14 cellular contexts compared by ENCODE assay signal in genomic region chr6:29924731-29925130, GRCh38. TPM values are rescaled to one million over a fixed set of nuclear protein-coding genes. Genes with fewer than 3 reads are reported as not detected.
DNase-seq lines count a peak whose midpoint lies in the region; ATAC-seq and TF ChIP-seq lines count a peak whose summit lies in the region.
"Had no signal": no experiment of that assay in that cellular context is flagged by ENCODE, and none has a peak within 500 bp of the region (broad histone marks: within the 10 kb centered on the region; RNA-seq: fewer than 3 reads in every experiment).

No MANE protein-coding gene starts in this region.

- no peak for ATAC-seq in natural killer cell treated with Interleukin-12 subunit alpha and Interleukin-12 subunit beta and Interleukin-15 and Interleukin-18, amount 100 ng/mL, for 72 hours
- no peak for ATAC-seq in natural killer cell
- peak; percentile 39 for ATAC-seq in stimulated activated naive CD8-positive, alpha-beta T cell treated with anti-CD3 and anti-CD28 coated beads, Interleukin-15, amount 100 ng/mL, for 72 hours
- ATAC-seq in HG02763 (IDR thresholded peaks at IDR 0.05; ENCODE audit: unreplicated experiment), result no peak

- DNase-seq in natural killer cell treated with Interleukin-12 subunit alpha and Interleukin-12 subunit beta and Interleukin-15 and Interleukin-18, amount 100 ng/mL, for 72 hours (ENCODE audit: low spot score), result no peak
- DNase-seq in natural killer cell (no peak), colonic mucosa (peak; percentile 58), NCI-H510A treated with DMSO at 0.1 percent for 48 hours (lab: John Stamatoyannopoulos, UW) (no peak), NCI-H345 (lab: John Stamatoyannopoulos, UW) (no peak)
- peak; percentile 45 for DNase-seq in activated CD4-positive, alpha-beta T cell treated with anti-CD3 and anti-CD28 coated beads for 48 hours
- DNase-seq in stimulated activated naive CD8-positive, alpha-beta T cell treated with anti-CD3 and anti-CD28 coated beads, Interleukin-15, amount 100 ng/mL, for 72 hours, result peak in 1 of 2 donors; percentile 45
- DNase-seq: kidney, NCI-H526 treated with DMSO at 0.1 percent for 48 hours, SHP77 treated with DMSO at 0.1 percent for 48 hours, WERI-Rb-1 had no signal

- no peak overlapping the region for H3K4me3 ChIP-seq in colonic mucosa
- H3K4me3 ChIP-seq: adrenal gland, neural progenitor cell had no signal

- TF ChIP-seq CTCF in natural killer cell (IDR thresholded peaks at IDR 0.05) (no peak), colonic mucosa (IDR thresholded peaks at IDR 0.05) (no peak)

- H3K4me1 Mint-ChIP-seq in natural killer cell treated with Interleukin-12 subunit alpha and Interleukin-12 subunit beta and Interleukin-15 and Interleukin-18, amount 100 ng/mL, for 72 hours (ENCODE audit: low read depth in 2 of 2), result peaks cover 5 to 6% of the 10 kb centered on the region in 2 donors
- peaks cover 6 to 28% of the 10 kb centered on the region in 2 donors for H3K4me1 Mint-ChIP-seq in natural killer cell
- peaks cover 54% of the 10 kb centered on the region for H3K4me1 Mint-ChIP-seq in stimulated activated naive CD8-positive, alpha-beta T cell treated with anti-CD3 and anti-CD28 coated beads, Interleukin-15, amount 100 ng/mL, for 72 hours
- H3K4me1 Mint-ChIP-seq: neural progenitor cell had no signal

- no peaks in the 10 kb centered on the region for H3K9me3 ChIP-seq in colonic mucosa
- H3K9me3 ChIP-seq: adrenal gland had no signal

- H3K27me3 Mint-ChIP-seq in natural killer cell treated with Interleukin-12 subunit alpha and Interleukin-12 subunit beta and Interleukin-15 and Interleukin-18, amount 100 ng/mL, for 72 hours, result peaks cover 0 to under 1% of the 10 kb centered on the region in 2 donors
- H3K27me3 Mint-ChIP-seq in natural killer cell (ENCODE audit: low read depth in 2 of 2), result peaks cover 0 to under 1% of the 10 kb centered on the region in 2 donors
- H3K27me3 Mint-ChIP-seq in stimulated activated naive CD8-positive, alpha-beta T cell treated with anti-CD3 and anti-CD28 coated beads, Interleukin-15, amount 100 ng/mL, for 72 hours, result no peaks in the 10 kb centered on the region

- H3K9ac ChIP-seq in colonic mucosa (ENCODE audit: low read depth in 2 of 2, low read length in 2 of 2), result no peak overlapping the region
- H3K9ac ChIP-seq: neural progenitor cell had no signal

- H3K27ac ChIP-seq in colonic mucosa, result no peak overlapping the region
- H3K27ac ChIP-seq: neural progenitor cell, WERI-Rb-1 had no signal

- no peaks in the 10 kb centered on the region for H3K27me3 ChIP-seq in colonic mucosa
- H3K27me3 ChIP-seq: adrenal gland had no signal

- H3K4me3 Mint-ChIP-seq in natural killer cell treated with Interleukin-12 subunit alpha and Interleukin-12 subunit beta and Interleukin-15 and Interleukin-18, amount 100 ng/mL, for 72 hours, result peak overlapping the region; percentile 44
- H3K4me3 Mint-ChIP-seq in natural killer cell, result no peak overlapping the region
- H3K4me3 Mint-ChIP-seq in stimulated activated naive CD8-positive, alpha-beta T cell treated with anti-CD3 and anti-CD28 coated beads, Interleukin-15, amount 100 ng/mL, for 72 hours, result peak overlapping the region in 1 of 2 donors; percentile 59
- H3K4me3 Mint-ChIP-seq: neural progenitor cell had no signal

- H3K9me3 Mint-ChIP-seq in natural killer cell treated with Interleukin-12 subunit alpha and Interleukin-12 subunit beta and Interleukin-15 and Interleukin-18, amount 100 ng/mL, for 72 hours, result no peaks in the 10 kb centered on the region
- no peaks in the 10 kb centered on the region for H3K9me3 Mint-ChIP-seq in natural killer cell
- H3K9me3 Mint-ChIP-seq in stimulated activated naive CD8-positive, alpha-beta T cell treated with anti-CD3 and anti-CD28 coated beads, Interleukin-15, amount 100 ng/mL, for 72 hours, result no peaks in the 10 kb centered on the region

- peak overlapping the region in 1 of 2 donors; percentile 61 for H3K27ac Mint-ChIP-seq in natural killer cell treated with Interleukin-12 subunit alpha and Interleukin-12 subunit beta and Interleukin-15 and Interleukin-18, amount 100 ng/mL, for 72 hours
- H3K27ac Mint-ChIP-seq in natural killer cell, result peak overlapping the region in 1 of 2 donors; percentile 91
- no peak overlapping the region for H3K27ac Mint-ChIP-seq in stimulated activated naive CD8-positive, alpha-beta T cell treated with anti-CD3 and anti-CD28 coated beads, Interleukin-15, amount 100 ng/mL, for 72 hours
- H3K27ac Mint-ChIP-seq: neural progenitor cell had no signal

- H3K36me3 Mint-ChIP-seq in natural killer cell treated with Interleukin-12 subunit alpha and Interleukin-12 subunit beta and Interleukin-15 and Interleukin-18, amount 100 ng/mL, for 72 hours, result no peaks in the 10 kb centered on the region
- no peaks in the 10 kb centered on the region for H3K36me3 Mint-ChIP-seq in natural killer cell
- H3K36me3 Mint-ChIP-seq: neural progenitor cell had no signal

- intact Hi-C loops in natural killer cell (cut with micrococcal nuclease), result loop anchor here (5.0 kb wide), 2 partner anchors 37 to 43 kb away; no protein-coding TSS in a partner anchor
- intact Hi-C loops in colonic mucosa (cut with DNase I), result no loop called here

- peaks cover 2% of the 10 kb centered on the region for H3K4me1 ChIP-seq in colonic mucosa
- H3K4me1 ChIP-seq: neural progenitor cell had no signal

- no peaks in the 10 kb centered on the region for H3K36me3 ChIP-seq in colonic mucosa
- H3K36me3 ChIP-seq: adrenal gland, neural progenitor cell, WERI-Rb-1 had no signal

RNA-seq across cellular contexts. Expression of gene HLA-A, which starts 17.6 kb away (rescaled TPM):
- total RNA-seq in natural killer cell treated with Interleukin-12 subunit alpha and Interleukin-12 subunit beta and Interleukin-15 and Interleukin-18, amount 100 ng/mL, for 72 hours, result 1,000 to 10,000 TPM; 1,618 to 3,352 TPM
- total RNA-seq in natural killer cell, result 1,000 to 10,000 TPM; 2,088 to 2,855 (median 2,731) TPM
- 1,000 to 10,000 TPM; 1,045 to 1,898 TPM for total RNA-seq in colonic mucosa

Comparison
In these comparisons a context has a peak if more than half of its experiments do, and no peak if none do; other contexts are left out.
1. DNase-seq: peak in activated CD4-positive, alpha-beta T cell treated with anti-CD3 and anti-CD28 coated beads for 48 hours (single experiment) and colonic mucosa (single experiment); none in natural killer cell treated with Interleukin-12 subunit alpha and Interleukin-12 subunit beta and Interleukin-15 and Interleukin-18, amount 100 ng/mL, for 72 hours (single experiment), natural killer cell (single experiment), NCI-H510A treated with DMSO at 0.1 percent for 48 hours (single experiment) and NCI-H345 (single experiment).